Comparison of ENCODE assay signal across 13 cellular contexts in genomic region chr1:145707183-145707867, GRCh38. TPM values are rescaled to one million over a fixed set of nuclear protein-coding genes. Genes with fewer than 3 reads are reported as not detected.
DNase-seq lines count a peak whose midpoint lies in the region; ATAC-seq, FAIRE-seq and TF ChIP-seq lines count a peak whose summit lies in the region.
"Had no signal": no experiment of that assay in that cellular context is flagged by ENCODE, and none has a peak within 500 bp of the region (broad histone marks: within the 10 kb centered on the region; RNA-seq: fewer than 3 reads in every experiment).

TSS of gene PDZK1 (minus strand) at chr1:145707368. CDS start at chr1:145688021, 19,347 bp downstream.

- no peaks in the 10 kb centered on the region for H3K9me3 ChIP-seq in H9 (ENCODE audit: control insufficient read depth, low read depth, low read length)
- no peaks in the 10 kb centered on the region for H3K9me3 ChIP-seq in neural progenitor cell (ENCODE audit: low read depth)
- H3K9me3 ChIP-seq: BLaER1 had no signal

- FAIRE-seq in RCC 7860 (lab: Jason Lieb, UNC) = peak; percentile 81
- FAIRE-seq: H54 had no signal

- H3K4me1 Mint-ChIP-seq in H9 (peaks cover 15 to 17% of the 10 kb centered on the region in 2 experiments; a peak in 3 of 4 replicates), neural progenitor cell (peaks cover 17% of the 10 kb centered on the region)
- H3K4me1 Mint-ChIP-seq in activated CD8-positive, alpha-beta T cell treated with anti-CD3 and anti-CD28 coated beads for 36 hours (ENCODE audit: low read depth) = no peaks in the 10 kb centered on the region

- H2AFZ ChIP-seq in H9 (ENCODE audit: low read length) (no peak within 1 kb of the TSS), neural progenitor cell (replicated peaks) (peak within 1 kb of the TSS; percentile 71)

- POLR2A ChIA-PET in activated CD8-positive, alpha-beta T cell treated with anti-CD3 and anti-CD28 coated beads for 36 hours (lab: Charles Lee) = no interaction called here

- H2BK12ac ChIP-seq in H9 (ENCODE audit: insufficient read length, low read depth, low read length) = no peak within 1 kb of the TSS

- H3K9ac ChIP-seq in H9 (ENCODE audit: extremely low read depth, insufficient read length, low read length) = no peak within 1 kb of the TSS
- no peak within 1 kb of the TSS for H3K9ac ChIP-seq in neural progenitor cell
- H3K9ac ChIP-seq: BLaER1 had no signal

- H3K56ac ChIP-seq in H9 (ENCODE audit: insufficient read length, low read depth, low read length) = no peak within 1 kb of the TSS

- H3K27me3 ChIP-seq in H9 (ENCODE audit: insufficient read depth, low read length) = no peaks in the 10 kb centered on the region
- no peaks in the 10 kb centered on the region for H3K27me3 ChIP-seq in foreskin keratinocyte
- no peaks in the 10 kb centered on the region for H3K27me3 ChIP-seq in neural progenitor cell
- H3K27me3 ChIP-seq: BLaER1 had no signal

- no peaks in the 10 kb centered on the region for H3K36me3 ChIP-seq in neural progenitor cell
- H3K36me3 ChIP-seq: BLaER1 had no signal

- no peak within 1 kb of the TSS for H4K8ac ChIP-seq in H9 (replicated peaks; ENCODE audit: insufficient read length, low read depth, low read length)

- H3K27me3 Mint-ChIP-seq in H9 (ENCODE audit: low read depth) (peaks cover 3% of the 10 kb centered on the region; the same call in 1 of the 2 replicates), neural progenitor cell (ENCODE audit: insufficient read depth, low read depth) (no peaks in the 10 kb centered on the region)
- H3K27me3 Mint-ChIP-seq in activated CD8-positive, alpha-beta T cell treated with anti-CD3 and anti-CD28 coated beads for 36 hours = no peaks in the 10 kb centered on the region

- peaks cover 2% of the 10 kb centered on the region; the same call in 1 of the 2 replicates for H3K4me1 ChIP-seq in H9 (ENCODE audit: insufficient read depth, low read length)
- peaks cover 14% of the 10 kb centered on the region for H3K4me1 ChIP-seq in foreskin keratinocyte
- H3K4me1 ChIP-seq in neural progenitor cell = peaks cover 16% of the 10 kb centered on the region
- H3K4me1 ChIP-seq: BLaER1 had no signal

- H3K4me3 Mint-ChIP-seq in H9 = no peak within 1 kb of the TSS
- H3K4me3 Mint-ChIP-seq in neural progenitor cell = no peak within 1 kb of the TSS
- no peak within 1 kb of the TSS for H3K4me3 Mint-ChIP-seq in activated CD8-positive, alpha-beta T cell treated with anti-CD3 and anti-CD28 coated beads for 36 hours

- H4K20me1 ChIP-seq in H9 (ENCODE audit: control insufficient read depth, insufficient read depth, insufficient read length) = no peaks in the 10 kb centered on the region
- H4K20me1 ChIP-seq in neural progenitor cell (ENCODE audit: low read depth) = no peaks in the 10 kb centered on the region
- H4K20me1 ChIP-seq: BLaER1 had no signal

- no peak within 1 kb of the TSS for H3K23ac ChIP-seq in H9 (ENCODE audit: insufficient read length, low read depth, low read length)

- TF ChIP-seq CTCF in H9 (conservative IDR thresholded peaks at IDR 0.05) (no peak), foreskin keratinocyte (conservative IDR thresholded peaks at IDR 0.05) (no peak), neural progenitor cell (IDR thresholded peaks at IDR 0.05) (no peak)
- TF ChIP-seq CTCF in activated CD8-positive, alpha-beta T cell treated with anti-CD3 and anti-CD28 coated beads for 36 hours (IDR thresholded peaks at IDR 0.05) = no peak

- no peaks in the 10 kb centered on the region for H3K9me3 Mint-ChIP-seq in H9
- no peaks in the 10 kb centered on the region for H3K9me3 Mint-ChIP-seq in neural progenitor cell
- no peaks in the 10 kb centered on the region for H3K9me3 Mint-ChIP-seq in activated CD8-positive, alpha-beta T cell treated with anti-CD3 and anti-CD28 coated beads for 36 hours

- ATAC-seq in foreskin keratinocyte = no peak
- no peak for ATAC-seq in activated CD8-positive, alpha-beta T cell treated with anti-CD3 and anti-CD28 coated beads for 36 hours
- ATAC-seq: left cardiac atrium had no signal

- H3K23me2 ChIP-seq in H9 (ENCODE audit: insufficient read length, low read depth, low read length, poor library complexity, severe bottlenecking) = no peaks in the 10 kb centered on the region

- no peaks in the 10 kb centered on the region for H3K79me1 ChIP-seq in H9 (ENCODE audit: insufficient read depth, low read depth, low read length, poor library complexity, severe bottlenecking)

- DNase-seq in H9 = peak; percentile 37
- DNase-seq in RCC 7860 (ENCODE audit: low spot score) = peak; percentile 51
- no peak for DNase-seq in foreskin keratinocyte
- DNase-seq in neural progenitor cell (ENCODE audit: low spot score) = peak; percentile 25
- DNase-seq in activated CD8-positive, alpha-beta T cell treated with anti-CD3 and anti-CD28 coated beads for 36 hours = no peak
- no peak for DNase-seq in NCI-H526 treated with DMSO at 0.1 percent for 48 hours (lab: John Stamatoyannopoulos, UW)
- DNase-seq in putamen (ENCODE audit: low spot score) = no peak
- DNase-seq in NCI-H2227 (lab: John Stamatoyannopoulos, UW; ENCODE audit: unreplicated experiment) = no peak
- DNase-seq: activated CD4-positive, alpha-beta T cell treated with anti-CD3 and anti-CD28 coated beads, Interleukin-2, amount 50 U/mL, for 48 hours; left cardiac atrium; NCI-H2171 treated with DMSO at 0.1 percent for 48 hours had no signal

- no peak within 1 kb of the TSS; the same call in 1 of the 2 replicates for H3K14ac ChIP-seq in H9 (ENCODE audit: insufficient read depth, low read length)

- no peaks in the 10 kb centered on the region for H3K79me2 ChIP-seq in H9 (ENCODE audit: insufficient read depth, low read length)
- H3K79me2 ChIP-seq in neural progenitor cell (ENCODE audit: low read depth) = no peaks in the 10 kb centered on the region

- no peak within 1 kb of the TSS for H3K4ac ChIP-seq in H9 (ENCODE audit: low read depth, low read length)

- no peak within 1 kb of the TSS for H3K18ac ChIP-seq in H9 (ENCODE audit: insufficient read length, low read depth, low read length)

- H4K91ac ChIP-seq in H9 (ENCODE audit: insufficient read length, low read depth, low read length) = no peak within 1 kb of the TSS

- H3K4me2 ChIP-seq in H9 (ENCODE audit: insufficient read depth, insufficient read length, low read length) = no peak within 1 kb of the TSS
- peak within 1 kb of the TSS; percentile 46 for H3K4me2 ChIP-seq in neural progenitor cell
- H3K4me2 ChIP-seq: BLaER1 had no signal

- no peak within 1 kb of the TSS for H3T11ph ChIP-seq in H9 (ENCODE audit: low read length)

- no peak within 1 kb of the TSS for H4K5ac ChIP-seq in H9 (ENCODE audit: insufficient read length, low read depth, low read length)

- H3K27ac Mint-ChIP-seq in H9 = peak within 1 kb of the TSS in 2 of 3 experiments; percentile 59 to 82; a peak in 4 of 7 replicates
- H3K27ac Mint-ChIP-seq in neural progenitor cell = no peak within 1 kb of the TSS
- H3K27ac Mint-ChIP-seq in activated CD8-positive, alpha-beta T cell treated with anti-CD3 and anti-CD28 coated beads for 36 hours = no peak within 1 kb of the TSS

- WGBS in H9 (ENCODE audit: extremely low coverage, insufficient read length, low lambda C conversion rate) = no CpG with 5 or more reads among the region's 9 CpGs

- intact Hi-C loops in activated CD8-positive, alpha-beta T cell treated with anti-CD3 and anti-CD28 coated beads for 36 hours (cut with micrococcal nuclease) = no loop called here

- H2BK5ac ChIP-seq in H9 (ENCODE audit: insufficient read length, low read length) = no peak within 1 kb of the TSS

- peaks cover 8% of the 10 kb centered on the region for H3F3A ChIP-seq in neural progenitor cell (ENCODE audit: low read depth)

- H3K4me3 ChIP-seq in neural progenitor cell = no peak within 1 kb of the TSS
- H3K4me3 ChIP-seq: BLaER1 had no signal

- H3K36me3 Mint-ChIP-seq in H9 (ENCODE audit: insufficient read depth in 1 of 3, low read depth in 3 of 3) (no peaks in the 10 kb centered on the region), neural progenitor cell (no peaks in the 10 kb centered on the region)
- no peaks in the 10 kb centered on the region for H3K36me3 Mint-ChIP-seq in activated CD8-positive, alpha-beta T cell treated with anti-CD3 and anti-CD28 coated beads for 36 hours (ENCODE audit: low read depth)

- CTCF ChIA-PET in activated CD8-positive, alpha-beta T cell treated with anti-CD3 and anti-CD28 coated beads for 36 hours (lab: Charles Lee) = interaction anchor here (1.6 kb wide), 1 partner anchor 14 kb away, joined by 5 read pairs; no protein-coding TSS in a partner anchor

- H3K27ac ChIP-seq in H9 (ENCODE audit: insufficient read length, low read depth, low read length) = no peak within 1 kb of the TSS
- H3K27ac ChIP-seq in foreskin keratinocyte = peak within 1 kb of the TSS; percentile 38
- no peak within 1 kb of the TSS for H3K27ac ChIP-seq in neural progenitor cell
- H3K27ac ChIP-seq: BLaER1 had no signal

- no peak within 1 kb of the TSS for H2BK20ac ChIP-seq in H9 (ENCODE audit: low read depth, low read length, poor library complexity, severe bottlenecking)

- no peak within 1 kb of the TSS for H2BK15ac ChIP-seq in H9 (ENCODE audit: low read depth, low read length)

- H2BK120ac ChIP-seq in H9 (ENCODE audit: low read depth, low read length, poor library complexity, severe bottlenecking) = no peak within 1 kb of the TSS

- no peak within 1 kb of the TSS for H2AK5ac ChIP-seq in H9 (ENCODE audit: insufficient read length, low read length)

RNA-seq across cellular contexts. Expression of gene PDZK1, which starts in this region (rescaled TPM):
- total RNA-seq in H9 (2021) (not detected in 2 replicates), foreskin keratinocyte (0.14 and 0.20 TPM in 2 replicates), neural progenitor cell (ENCODE audit: low replicate concordance) (0.28 and 0.50 TPM in 2 replicates)
- polyA plus RNA-seq in foreskin keratinocyte = 0.03 and 0.12 TPM in 2 replicates
- total RNA-seq in activated CD8-positive, alpha-beta T cell treated with anti-CD3 and anti-CD28 coated beads for 36 hours = not detected

Comparison
In these comparisons a context has a peak if more than half of its experiments do, and no peak if none do; other contexts are left out.
1. Peak in DNase-seq in H9; RNA of the gene not detected or under 1 TPM.
2. Peak in DNase-seq and H3K4me2 ChIP-seq in neural progenitor cell; RNA of the gene not detected or under 1 TPM.
3. H3K27ac Mint-ChIP-seq: peak in H9 (2 of 3); none in neural progenitor cell (single experiment) and activated CD8-positive, alpha-beta T cell treated with anti-CD3 and anti-CD28 coated beads for 36 hours (single experiment).